ENCODE assay signal across 10 cellular contexts in genomic region chr17:66676421-66676820, GRCh38.
DNase-seq lines count a peak whose midpoint lies in the region; ATAC-seq and TF ChIP-seq lines count a peak whose summit lies in the region.
"Had no signal": no experiment of that assay in that cellular context is flagged by ENCODE, and none has a peak within 500 bp of the region (broad histone marks: within the 10 kb centered on the region; RNA-seq: fewer than 3 reads in every experiment).

No MANE protein-coding gene starts in this region.

- peak; percentile 26 for DNase-seq in NCI-H460 (ENCODE audit: extremely low read depth, low read depth)
- DNase-seq in fibroblast of gingiva (ENCODE audit: low read depth): peak; percentile 49
- no peak for DNase-seq in cerebellar nuclear complex (lab: John Stamatoyannopoulos, UW)
- DNase-seq in Right ventricle myocardium inferior (ENCODE audit: missing footprints): no peak
- DNase-seq: activated naive CD8-positive, alpha-beta T cell treated with anti-CD3 and anti-CD28 coated beads, Interleukin-2, amount 10 ng/mL, durations not matched to agents 7 days and 5 days; NCI-H2081 treated with DMSO at 0.1 percent for 48 hours; stimulated activated CD4-positive, alpha-beta T cell treated with anti-CD3 and anti-CD28 coated beads, Interleukin-4, amount 100 ng/mL, for 1 hour had no signal

- POLR2A ChIA-PET in HEK293 (lab: Yijun Ruan, JAX): no interaction called here

- intact Hi-C loops in Right ventricle myocardium inferior (cut with DNase I): no loop called here

- H3K27ac ChIP-seq in HEK293 (ENCODE audit: extremely low read depth, low read depth, low read length) (no peak overlapping the region), skin epidermis (peak overlapping the region in 19 of 21 experiments; percentile 40 to 92 (median 74))

- CTCF ChIA-PET in HEK293 (lab: Yijun Ruan, JAX): interaction anchor here (0.6 to 3.5 kb wide), 7 partner anchors 21 to 480 kb away, joined by 3 to 18 read pairs (median 4); no protein-coding TSS in a partner anchor

- no peaks in the 10 kb centered on the region for H3K9me3 ChIP-seq in HEK293 (ENCODE audit: control insufficient read depth, insufficient read depth, low read depth, low read length)

- no peaks in the 10 kb centered on the region; the same call in 1 of the 2 replicates for H3K4me1 ChIP-seq in HEK293 (ENCODE audit: control insufficient read depth, insufficient read depth, low read length)

- no peak for TF ChIP-seq CTCF in HEK293 (tag by site-specific recombination; IDR thresholded peaks at IDR 0.05)

- ATAC-seq in Right ventricle myocardium inferior (no peak), GM21515 (IDR thresholded peaks at IDR 0.05; ENCODE audit: unreplicated experiment) (no peak)

- H3K4me3 ChIP-seq in HEK293 (ENCODE audit: low read depth, low read length) (no peak overlapping the region), skin epidermis (peak overlapping the region in 2 of 7 experiments; percentile 5 to 15)

- H3K36me3 ChIP-seq in HEK293 (ENCODE audit: control insufficient read depth in 2 of 2, insufficient read depth in 1 of 2, low read length in 2 of 2): no peaks in the 10 kb centered on the region

TF ChIP-seq in HEK293, 187 proteins besides CTCF, POLR2A, EP300 and RAD21 (continues in another document):
- TF ChIP-seq EGR2 (tag by site-specific recombination; IDR thresholded peaks at IDR 0.05; ENCODE audit: low read depth) (no peak), ZNF2 (tag by site-specific recombination; IDR thresholded peaks at IDR 0.05) (no peak), ZBTB11 (tag by site-specific recombination; conservative IDR thresholded peaks at IDR 0.05; ENCODE audit: low read depth) (no peak), ZNF112 (tag by site-specific recombination; IDR thresholded peaks at IDR 0.05) (no peak), ZNF175 (tag by site-specific recombination; IDR thresholded peaks at IDR 0.05) (no peak), KLF1 (tag by site-specific recombination; IDR thresholded peaks at IDR 0.05) (peak; percentile 63), TCF7L2 (IDR thresholded peaks at IDR 0.05; ENCODE audit: borderline replicate concordance, low read depth, low read length) (no peak), ZNF558 (tag by site-specific recombination; IDR thresholded peaks at IDR 0.05) (no peak), ZNF169 (tag by site-specific recombination; IDR thresholded peaks at IDR 0.05) (no peak), OSR2 (tag by site-specific recombination; IDR thresholded peaks at IDR 0.05) (no peak), ZNF223 (tag by site-specific recombination; IDR thresholded peaks at IDR 0.05) (no peak), ZIC2 (tag by site-specific recombination; IDR thresholded peaks at IDR 0.05) (peak; percentile 54), ZNF548 (tag by site-specific recombination; IDR thresholded peaks at IDR 0.05) (no peak), SCRT2 (tag by site-specific recombination; IDR thresholded peaks at IDR 0.05) (peak; percentile 96), ZNF362 (tag by site-specific recombination; IDR thresholded peaks at IDR 0.05) (no peak), ZNF311 (tag by site-specific recombination; IDR thresholded peaks at IDR 0.05; ENCODE audit: borderline replicate concordance) (no peak), ZFP69B (tag by site-specific recombination; IDR thresholded peaks at IDR 0.05) (0 out of 2 replicates have a peak, but pooled peaks have one; percentile 18), ZFHX2 (tag by site-specific recombination; conservative IDR thresholded peaks at IDR 0.05) (no peak), ZNF26 (tag by site-specific recombination; IDR thresholded peaks at IDR 0.05) (no peak), ZNF146 (tag by site-specific recombination; IDR thresholded peaks at IDR 0.05) (no peak), SETDB1 (IDR thresholded peaks at IDR 0.05; ENCODE audit: insufficient read length, low read length) (no peak), SALL2 (tag by site-specific recombination; IDR thresholded peaks at IDR 0.05; ENCODE audit: borderline replicate concordance) (no peak), PBX3 (CRISPR knock-in tag; IDR thresholded peaks at IDR 0.05) (no peak), PRDM10 (tag by site-specific recombination; IDR thresholded peaks at IDR 0.05) (no peak), ZSCAN30 (tag by site-specific recombination; IDR thresholded peaks at IDR 0.05) (no peak)

Comparison
In these comparisons a context has a peak if more than half of its experiments do, and no peak if none do; other contexts are left out.
1. DNase-seq: peak in NCI-H460 (single experiment) and fibroblast of gingiva (single experiment); none in cerebellar nuclear complex (0 of 2) and Right ventricle myocardium inferior (single experiment).